In genomic region chr12:32756476-32757158, GRCh38 we compare ENCODE assay signal across 8 cellular contexts. TPM values are rescaled to one million over a fixed set of nuclear protein-coding genes. Genes with fewer than 3 reads are reported as not detected.
DNase-seq lines count a peak whose midpoint lies in the region; ATAC-seq and TF ChIP-seq lines count a peak whose summit lies in the region.

No MANE protein-coding gene starts in this region.

- BruUV-seq in MCF 10A (replicated peaks; lab: Mats Ljungman, UMichigan): no TSS peak

- DNase-seq in BJ (ENCODE audit: low read depth) (no peak), LNCaP clone FGC (ENCODE audit: low read depth) (no peak), MCF 10A (ENCODE audit: unreplicated experiment) (no peak), SKM-1 (lab: John Stamatoyannopoulos, UW; ENCODE audit: unreplicated experiment) (no peak), UCSD-AML1 (lab: John Stamatoyannopoulos, UW; ENCODE audit: unreplicated experiment) (no peak), occipital lobe (lab: John Stamatoyannopoulos, UW) (no peak), HuH-7.5 (ENCODE audit: low spot score) (no peak)
- no peak for DNase-seq in naive thymus-derived CD8-positive, alpha-beta T cell

- H3K4me3 ChIP-seq in BJ (ENCODE audit: low read depth, low read length) (peak overlapping the region; percentile 88), LNCaP clone FGC (ENCODE audit: low read depth, low read length) (peak overlapping the region; percentile 96)

- H3K4me1 Mint-ChIP-seq in MCF 10A (ENCODE audit: insufficient read depth, unreplicated experiment): peaks cover 18% of the 10 kb centered on the region
- peaks cover 5 to 26% (median 24%) of the 10 kb centered on the region in 4 donors for H3K4me1 Mint-ChIP-seq in naive thymus-derived CD8-positive, alpha-beta T cell

- peak overlapping the region; percentile 90 for H3K27ac Mint-ChIP-seq in MCF 10A (ENCODE audit: low read depth, unreplicated experiment)
- H3K27ac Mint-ChIP-seq in naive thymus-derived CD8-positive, alpha-beta T cell: peak overlapping the region; percentile 85 to 98 (median 92)

- H3K27me3 ChIP-seq in BJ (ENCODE audit: control insufficient read depth, insufficient read depth, low read length): peaks cover 2% of the 10 kb centered on the region

- CTCF ChIA-PET in BJ (lab: Yijun Ruan, JAX): interaction anchor here (0.7 to 4.8 kb wide), 14 partner anchors 8 to 1909 kb away, joined by 3 to 57 read pairs (median 6); partner anchors contain the start of gene ALG10
- CTCF ChIA-PET in MCF 10A (lab: Yijun Ruan, JAX): interaction anchor here (0.6 to 5.7 kb wide), 33 partner anchors 12 to 1464 kb away, joined by 3 to 60 read pairs (median 6); partner anchors contain the start of genes ALG10 and PKP2

- intact Hi-C loops in MCF 10A (cut with micrococcal nuclease): loop anchor here (1.0 to 10.0 kb wide), 5 partner anchors 163 to 1266 kb away; partner anchors contain the start of genes ALG10 and ETFBKMT

- TF ChIP-seq CTCF in BJ (IDR thresholded peaks at IDR 0.05; ENCODE audit: insufficient read depth, low read depth, low read length) (no peak), LNCaP clone FGC (IDR thresholded peaks at IDR 0.05; ENCODE audit: control insufficient read depth, extremely low read depth, insufficient read depth) (no peak), MCF 10A (IDR thresholded peaks at IDR 0.05; ENCODE audit: unreplicated experiment) (no peak)

- ATAC-seq in naive thymus-derived CD8-positive, alpha-beta T cell: no peak

- no peaks in the 10 kb centered on the region for H3K27me3 Mint-ChIP-seq in MCF 10A (ENCODE audit: insufficient read depth, unreplicated experiment)
- H3K27me3 Mint-ChIP-seq in naive thymus-derived CD8-positive, alpha-beta T cell: no peaks in the 10 kb centered on the region

- peaks cover 3% of the 10 kb centered on the region for H3K36me3 ChIP-seq in BJ (ENCODE audit: control insufficient read depth, insufficient read depth, low read length)

- H3K9me3 Mint-ChIP-seq in MCF 10A (ENCODE audit: unreplicated experiment): no peaks in the 10 kb centered on the region
- no peaks in the 10 kb centered on the region for H3K9me3 Mint-ChIP-seq in naive thymus-derived CD8-positive, alpha-beta T cell

- POLR2A ChIA-PET in BJ (lab: Charles Lee) (no interaction called here), MCF 10A (lab: Yijun Ruan, JAX) (interaction anchor here (0.6 to 3.5 kb wide), 15 partner anchors 12 to 1266 kb away, joined by 3 to 54 read pairs (median 8); partner anchors contain the start of genes ALG10 and PKP2)
- POLR2A ChIA-PET in naive thymus-derived CD8-positive, alpha-beta T cell (lab: Charles Lee): interaction anchor here (0.7 to 3.6 kb wide), 4 partner anchors 78 to 1431 kb away, joined by 3 to 72 read pairs (median 8); partner anchors contain the start of genes ALG10, DNM1L and SINHCAF

- peak overlapping the region; percentile 86 for H3K4me3 Mint-ChIP-seq in MCF 10A (ENCODE audit: unreplicated experiment)
- peak overlapping the region; percentile 86 to 96 (median 92) for H3K4me3 Mint-ChIP-seq in naive thymus-derived CD8-positive, alpha-beta T cell

- H3K36me3 Mint-ChIP-seq in MCF 10A (ENCODE audit: insufficient read depth, unreplicated experiment): peaks cover 19% of the 10 kb centered on the region
- peaks cover 0 to 22% (median 2%) of the 10 kb centered on the region in 3 donors for H3K36me3 Mint-ChIP-seq in naive thymus-derived CD8-positive, alpha-beta T cell

RNA-seq across cellular contexts. Expression of gene YARS2, which starts 0.9 kb away (rescaled TPM):
- 19.0 TPM in 2 replicates for polyA plus RNA-seq in BJ (2011; rRNA removed)
- polyA minus RNA-seq in BJ (2011; rRNA and poly(A)+ RNA removed): 8.1 and 9.4 TPM in 2 replicates
- total RNA-seq in MCF 10A (2022) (27.2 and 30.1 TPM in 2 replicates), occipital lobe (41.3 TPM)
- total RNA-seq in naive thymus-derived CD8-positive, alpha-beta T cell: 10 to 100 TPM; 18.5 to 19.2 TPM
- 10 to 100 TPM; 12.4 to 15.3 (median 14.5) TPM for polyA plus RNA-seq in naive thymus-derived CD8-positive, alpha-beta T cell
